In the genomic region with DNA sequence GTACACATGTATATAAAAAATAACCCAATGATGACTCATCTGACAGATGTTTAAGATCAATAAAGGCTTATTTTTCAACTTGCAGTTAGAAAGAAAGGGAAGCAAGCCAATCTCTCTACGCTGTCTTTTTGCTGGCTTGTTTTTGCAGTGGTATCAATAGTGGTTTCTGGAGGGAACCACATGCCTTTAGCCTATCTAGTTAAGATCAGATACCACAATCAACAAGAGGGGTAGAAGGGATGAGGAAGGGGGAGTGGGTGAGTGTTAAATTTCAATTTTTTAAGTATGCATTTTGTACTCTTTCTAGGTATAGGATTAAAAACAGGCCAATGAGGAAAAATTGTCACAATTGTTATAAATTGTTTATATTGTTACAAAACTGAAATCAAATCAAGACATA, we compare ENCODE assay signal across 24 cellular contexts.
"Had no signal": no experiment of that assay in that cellular context is flagged by ENCODE, and none has a peak within 500 bp of the region (broad histone marks: within the 10 kb centered on the region; RNA-seq: fewer than 3 reads in every experiment).

No MANE protein-coding gene starts in this region.

- H3K36me3 ChIP-seq: colonic mucosa, MG63, SJCRH30 had no signal

- H3K4me3 ChIP-seq: colonic mucosa, MG63, SJCRH30 had no signal

- H3K27ac ChIP-seq: colonic mucosa, RWPE1, SJCRH30, VCaP had no signal

- H3K27me3 ChIP-seq: colonic mucosa, MG63, SJCRH30 had no signal

- H3K4me1 ChIP-seq: colonic mucosa had no signal

- DNase-seq: activated CD4-positive, alpha-beta memory T cell treated with anti-CD3 and anti-CD28 coated beads for 36 hours; activated CD4-positive, alpha-beta T cell treated with anti-CD3 and anti-CD28 coated beads, Interleukin-2, amount 10 ng/mL, durations not matched to agents 7 days and 5 days; activated CD4-positive, CD25-positive, alpha-beta regulatory T cell; activated CD8-positive, alpha-beta memory T cell treated with anti-CD3 and anti-CD28 coated beads for 24 hours; activated gamma-delta T cell; activated naive CD4-positive, alpha-beta T cell treated with anti-CD3 and anti-CD28 coated beads for 36 hours; activated T-cell treated with anti-CD3 and anti-CD28 coated beads for 4 hours; activated T-cell treated with anti-CD3 and anti-CD28 coated beads, Interleukin-2, amount 50 U/mL, for 48 hours; cerebellar nuclear complex; colonic mucosa; MG63; NCI-H1105 treated with DMSO at 0.1 percent for 48 hours; NCI-H1436 treated with DMSO at 0.1 percent for 48 hours; NCI-H2029 treated with DMSO at 0.1 percent for 48 hours; NCI-H524 treated with DMSO at 0.1 percent for 48 hours; NCI-H774; Right ventricle myocardium superior; T-cell; T1000 had no signal

- ATAC-seq: activated T-helper 17 cell treated with anti-CD3 and anti-CD28 coated beads, Interleukin-2, amount 50 U/mL, for 72 hours; Panc1; T-cell had no signal

- H3K9me3 ChIP-seq: colonic mucosa, MG63, SJCRH30 had no signal
